ENCODE assay signal across 8 cellular contexts in the genomic region with DNA sequence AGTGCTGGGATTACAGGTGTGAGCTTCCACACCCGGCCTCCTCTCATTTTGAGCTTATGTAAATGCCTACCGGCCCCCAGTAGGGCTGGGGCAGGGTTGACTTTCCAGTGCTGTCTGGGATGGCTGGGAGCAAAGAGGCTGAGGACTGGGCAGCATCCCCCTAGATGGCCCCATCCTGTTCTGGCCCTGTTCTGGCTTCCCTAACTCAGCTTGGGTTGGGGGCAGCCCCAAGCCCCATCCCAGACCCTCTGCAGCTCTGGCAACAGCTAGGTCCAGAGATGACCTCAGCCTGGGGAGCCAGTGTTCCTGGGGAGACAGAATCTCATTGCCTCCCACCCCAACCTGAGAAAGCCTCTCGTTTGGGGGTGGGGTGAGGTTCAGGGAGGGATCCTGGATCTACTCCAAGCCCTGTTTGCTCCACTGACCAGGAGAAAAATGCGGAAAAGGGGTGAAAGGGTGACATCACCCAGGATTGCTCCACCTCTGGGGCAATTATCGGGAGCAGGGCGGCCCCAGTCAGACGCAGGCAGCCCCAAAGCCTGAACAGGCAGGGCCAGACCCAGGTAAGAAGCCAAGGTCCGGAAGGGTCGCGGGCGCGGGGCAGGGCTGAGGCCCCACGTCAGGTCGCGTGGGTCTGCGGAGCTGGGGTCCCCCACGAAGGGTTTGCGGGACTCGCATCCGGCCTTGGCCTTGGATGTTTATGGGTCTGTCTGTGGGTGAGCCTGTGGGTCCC. TPM values are rescaled to one million over a fixed set of nuclear protein-coding genes. Genes with fewer than 3 reads are reported as not detected.
DNase-seq lines count a peak whose midpoint lies in the region; ATAC-seq and TF ChIP-seq lines count a peak whose summit lies in the region.

A gene with protein sequence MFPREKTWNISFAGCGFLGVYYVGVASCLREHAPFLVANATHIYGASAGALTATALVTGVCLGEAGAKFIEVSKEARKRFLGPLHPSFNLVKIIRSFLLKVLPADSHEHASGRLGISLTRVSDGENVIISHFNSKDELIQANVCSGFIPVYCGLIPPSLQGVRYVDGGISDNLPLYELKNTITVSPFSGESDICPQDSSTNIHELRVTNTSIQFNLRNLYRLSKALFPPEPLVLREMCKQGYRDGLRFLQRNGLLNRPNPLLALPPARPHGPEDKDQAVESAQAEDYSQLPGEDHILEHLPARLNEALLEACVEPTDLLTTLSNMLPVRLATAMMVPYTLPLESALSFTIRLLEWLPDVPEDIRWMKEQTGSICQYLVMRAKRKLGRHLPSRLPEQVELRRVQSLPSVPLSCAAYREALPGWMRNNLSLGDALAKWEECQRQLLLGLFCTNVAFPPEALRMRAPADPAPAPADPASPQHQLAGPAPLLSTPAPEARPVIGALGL (plus strand): TSS at position 519 of the 733 bp plus-strand sequence. CDS start 805 bp downstream, outside the sequence.

- H3K27me3 ChIP-seq in IMR-90 (ENCODE audit: control insufficient read depth, insufficient read depth, low read length) (no peaks in the 10 kb centered on the region), liver (ENCODE audit: control insufficient read depth in 4 of 4, insufficient read depth in 4 of 4, low read length in 3 of 4) (no peaks in the 10 kb centered on the region), thymus (ENCODE audit: control insufficient read depth, insufficient read depth) (no peaks in the 10 kb centered on the region)

- H2AK5ac ChIP-seq in IMR-90 (ENCODE audit: low read depth, low read length), result peak within 1 kb of the TSS; percentile 43; the same call in 1 of the 2 replicates

- CTCF ChIA-PET in IMR-90 (lab: Yijun Ruan, JAX), result no interaction called here

- H3K27me3 Mint-ChIP-seq in central memory CD8-positive, alpha-beta T cell, result no peaks in the 10 kb centered on the region

- H2BK15ac ChIP-seq in IMR-90 (ENCODE audit: low read depth, low read length), result peak within 1 kb of the TSS; percentile 13; the same call in 1 of the 3 replicates

- intact Hi-C loops in IMR-90 (cut with micrococcal nuclease), result no loop called here

- H4K91ac ChIP-seq in IMR-90 (ENCODE audit: insufficient read depth, low read depth, low read length), result peak within 1 kb of the TSS; percentile 76

- H3K9me3 ChIP-seq in IMR-90 (ENCODE audit: control insufficient read depth, insufficient read depth, low read length), result no peaks in the 10 kb centered on the region
- H3K9me3 ChIP-seq in liver (ENCODE audit: control insufficient read depth in 4 of 4, low read length in 3 of 4), result no peaks in the 10 kb centered on the region
- no peaks in the 10 kb centered on the region for H3K9me3 ChIP-seq in thymus (ENCODE audit: control insufficient read depth)

- H3K79me1 ChIP-seq in IMR-90 (ENCODE audit: low read depth in 1 of 2, low read length in 2 of 2), result peaks cover 22 to 32% of the 10 kb centered on the region in 2 experiments

- peaks cover 23% of the 10 kb centered on the region for H3K36me3 Mint-ChIP-seq in central memory CD8-positive, alpha-beta T cell (ENCODE audit: insufficient read depth)

- H2BK20ac ChIP-seq in IMR-90 (ENCODE audit: low read depth, low read length), result no peak within 1 kb of the TSS

- peak within 1 kb of the TSS; percentile 78 for H3K9ac ChIP-seq in IMR-90 (ENCODE audit: low read depth, low read length)
- H3K9ac ChIP-seq in liver (ENCODE audit: low read depth in 1 of 2, low read length in 2 of 2), result peak within 1 kb of the TSS in 1 of 2 donors; percentile 60

- peak within 1 kb of the TSS; percentile 59 to 83; a peak in 2 of 4 replicates for H4K8ac ChIP-seq in IMR-90 (ENCODE audit: low read depth in 2 of 2, low read length in 2 of 2)

- TF ChIP-seq CTCF in C4-2B (conservative IDR thresholded peaks at IDR 0.05), result no peak
- TF ChIP-seq CTCF in IMR-90 (conservative IDR thresholded peaks at IDR 0.05; ENCODE audit: low read depth, low read length), result no peak
- TF ChIP-seq CTCF in liver (IDR thresholded peaks at IDR 0.05; ENCODE audit: low read depth, low read length, missing input control), result no peak
- no peak for TF ChIP-seq CTCF in GM20000 (IDR thresholded peaks at IDR 0.05; ENCODE audit: extremely low read depth, missing control alignments)

- peaks cover 30% of the 10 kb centered on the region for H4K20me1 ChIP-seq in IMR-90 (ENCODE audit: insufficient read depth, low read length)

- no peak for DNase-seq in IMR-90
- DNase-seq in central memory CD8-positive, alpha-beta T cell (ENCODE audit: low spot score in 2 of 2), result no peak
- no peak for DNase-seq in GM20000 (ENCODE audit: low spot score)
- DNase-seq in Ammon's horn (ENCODE audit: low spot score), result no peak
- DNase-seq in NCI-H1417 treated with DMSO at 0.1 percent for 48 hours (lab: John Stamatoyannopoulos, UW), result no peak

- peak within 1 kb of the TSS; percentile 82 for H3K4me2 ChIP-seq in IMR-90 (ENCODE audit: low read depth, low read length)

- in situ Hi-C loops in IMR-90 (cut with MboI; ENCODE audit: low sequenced_read_pairs), result no loop called here

- no peak for TF ChIP-seq POLR2A in IMR-90 (IDR thresholded peaks at IDR 0.05; ENCODE audit: low read depth, low read length)

- peak within 1 kb of the TSS; percentile 72 for H3K27ac Mint-ChIP-seq in central memory CD8-positive, alpha-beta T cell (ENCODE audit: low read depth)

- POLR2A ChIA-PET in IMR-90 (lab: Charles Lee; ENCODE audit: unreplicated experiment), result interaction anchor here (0.5 to 1.8 kb wide), 10 partner anchors 9 to 155 kb away, joined by 4 to 13 read pairs (median 4); a partner anchor contains a TSS

- H3K4me3 ChIP-seq in IMR-90 (ENCODE audit: insufficient read depth, low read depth, low read length) (peak within 1 kb of the TSS; percentile 87), liver (ENCODE audit: low read depth in 1 of 3, low read length in 3 of 3) (peak within 1 kb of the TSS; percentile 52 to 99 (median 98)), thymus (ENCODE audit: low read length) (peak within 1 kb of the TSS; percentile 95)

- TF ChIP-seq RAD21 in IMR-90 (IDR thresholded peaks at IDR 0.05; ENCODE audit: low read length) (no peak), liver (IDR thresholded peaks at IDR 0.05) (no peak)

- no peak within 1 kb of the TSS for H3K23ac ChIP-seq in IMR-90 (ENCODE audit: low read depth, low read length)

- H3K56ac ChIP-seq in IMR-90 (ENCODE audit: extremely low read depth, insufficient read depth, low read length), result no peak within 1 kb of the TSS

- H2AFZ ChIP-seq in IMR-90 (replicated peaks; ENCODE audit: low read length, poor library complexity), result peak within 1 kb of the TSS; percentile 95

- H3K14ac ChIP-seq in IMR-90 (replicated peaks; ENCODE audit: low read depth, low read length), result peak within 1 kb of the TSS; percentile 6; the same call in 1 of the 2 replicates

- no TSS peak for BruUV-seq in IMR-90 (replicated peaks; lab: Mats Ljungman, UMichigan)

- dilution Hi-C loops in IMR-90 (cut with HindIII; ENCODE audit: low sequenced_read_pairs, unreplicated experiment), result no loop called here

- H3K18ac ChIP-seq in IMR-90 (ENCODE audit: low read depth, low read length), result peak within 1 kb of the TSS; percentile 24; the same call in 1 of the 2 replicates

- peaks cover 16% of the 10 kb centered on the region for H3K36me3 ChIP-seq in IMR-90 (ENCODE audit: control insufficient read depth, insufficient read depth, low read length)
- peaks cover 0 to 11% (median 2%) of the 10 kb centered on the region in 4 donors for H3K36me3 ChIP-seq in liver (ENCODE audit: control insufficient read depth in 4 of 4, insufficient read depth in 3 of 4, low read depth in 1 of 4, low read length in 3 of 4)
- H3K36me3 ChIP-seq in thymus (ENCODE audit: control insufficient read depth, insufficient read depth), result peaks cover 32% of the 10 kb centered on the region

- peak within 1 kb of the TSS; percentile 62 for H4K5ac ChIP-seq in IMR-90 (ENCODE audit: low read depth, low read length)

- H3K4me1 Mint-ChIP-seq in central memory CD8-positive, alpha-beta T cell, result peaks cover 23% of the 10 kb centered on the region

- H2BK120ac ChIP-seq in IMR-90 (ENCODE audit: low read depth, low read length), result peak within 1 kb of the TSS; percentile 41; the same call in 1 of the 2 replicates

- ATAC-seq in IMR-90 (ENCODE audit: low read depth), result peak; percentile 3
- ATAC-seq in central memory CD8-positive, alpha-beta T cell (replicated peaks; ENCODE audit: extremely low read depth, poor library complexity, severe bottlenecking), result no peak

- H3K4me1 ChIP-seq in IMR-90 (ENCODE audit: control insufficient read depth, insufficient read depth, low read length) (peaks cover 21% of the 10 kb centered on the region), liver (ENCODE audit: control insufficient read depth in 4 of 4, insufficient read depth in 4 of 4, low read length in 3 of 4) (peaks cover 17 to 40% (median 30%) of the 10 kb centered on the region in 4 donors), thymus (ENCODE audit: control insufficient read depth, insufficient read depth, low read length) (peaks cover 12% of the 10 kb centered on the region)

- H3K9me1 ChIP-seq in IMR-90 (ENCODE audit: insufficient read depth, low read length), result peaks cover 13% of the 10 kb centered on the region

- H3K4me3 Mint-ChIP-seq in central memory CD8-positive, alpha-beta T cell, result peak within 1 kb of the TSS; percentile 80

- peak within 1 kb of the TSS; percentile 94 for H2AK9ac ChIP-seq in IMR-90 (replicated peaks; ENCODE audit: low read depth, low read length, poor library complexity)

- H3K4ac ChIP-seq in IMR-90 (ENCODE audit: low read depth, low read length), result peak within 1 kb of the TSS; percentile 37

- no peaks in the 10 kb centered on the region for H3K9me3 Mint-ChIP-seq in central memory CD8-positive, alpha-beta T cell

- H2BK5ac ChIP-seq in IMR-90 (ENCODE audit: low read depth, low read length, poor library complexity, severe bottlenecking), result peak within 1 kb of the TSS; percentile 73

- 33% methylated on average over 1 of the region's 20 CpGs; no CpG with 5 or more reads in 1 of the 2 experiments for WGBS in IMR-90 (ENCODE audit: extremely low coverage in 2 of 2, insufficient read length in 1 of 2), 2 experiments
- 24% methylated on average over 20 of the region's 20 CpGs for WGBS in liver
- WGBS in thymus, result 55% methylated on average over 20 of the region's 20 CpGs

- H3K27ac ChIP-seq in C4-2B (peak within 1 kb of the TSS; percentile 80), IMR-90 (ENCODE audit: insufficient read depth, low read length) (peak within 1 kb of the TSS; percentile 67), liver (ENCODE audit: low read depth in 1 of 2, low read length in 2 of 2) (peak within 1 kb of the TSS; percentile 87 to 95), thymus (ENCODE audit: low read depth) (peak within 1 kb of the TSS; percentile 94)

TF ChIP-seq in IMR-90, 13 proteins besides CTCF, POLR2A, EP300 and RAD21 (continues in another document):
- peak; percentile 8; the same call in 1 of the 2 replicates for TF ChIP-seq MAZ (IDR thresholded peaks at IDR 0.05; ENCODE audit: borderline replicate concordance, low read depth, low read length)

TF ChIP-seq in liver, 16 proteins besides CTCF, POLR2A, EP300 and RAD21 (continues in another document):
- peak in 1 of 2 donors; percentile 34 for TF ChIP-seq RXRA (IDR thresholded peaks at IDR 0.05)
- no peak for TF ChIP-seq FOXA1 (IDR thresholded peaks at IDR 0.05)

RNA-seq across cellular contexts. Expression of the gene that starts here (rescaled TPM):
- total RNA-seq in IMR-90 (2012; rRNA removed) (7.0 and 7.2 TPM in 2 replicates), liver (10 to 100 TPM; 13.7 to 29.1 TPM)
- polyA plus RNA-seq in IMR-90 (2012; rRNA removed) (94.3 and 109 TPM in 2 replicates), liver (10 to 100 TPM; 25.3 to 58.9 TPM), thymus (83.6 TPM)
- polyA plus RNA-seq in IMR-90 (2012; cell fraction: cytosol; rRNA removed), result 84.2 and 129 TPM in 2 replicates
- polyA plus RNA-seq in IMR-90 (2012; cell fraction: nucleus; rRNA removed; ENCODE audit: low replicate concordance), result 289 and 727 TPM in 2 replicates
